In genomic region chr13:79258489-79258888, GRCh38 we compare ENCODE assay signal across 14 cellular contexts.
DNase-seq lines count a peak whose midpoint lies in the region; ATAC-seq and TF ChIP-seq lines count a peak whose summit lies in the region.
"Had no signal": no experiment of that assay in that cellular context is flagged by ENCODE, and none has a peak within 500 bp of the region (broad histone marks: within the 10 kb centered on the region; RNA-seq: fewer than 3 reads in every experiment).

No MANE protein-coding gene starts in this region.

- no peaks in the 10 kb centered on the region for H3K4me1 Mint-ChIP-seq in MCF 10A (ENCODE audit: insufficient read depth, unreplicated experiment)

- DNase-seq in MCF 10A (ENCODE audit: unreplicated experiment) (peak; percentile 20), mammary epithelial cell (no peak), mesendoderm (no peak), activated gamma-delta T cell treated with Interleukin-2 at 50 U/mL for 16 hours (no peak)
- no peak for DNase-seq in activated CD4-positive, alpha-beta T cell treated with anti-CD3 and anti-CD28 coated beads for 4 hours
- DNase-seq: ACHN; IMR-90; islet precursor cell; naive thymus-derived CD4-positive, alpha-beta T cell had no signal

- H3K27me3 ChIP-seq in mammary epithelial cell (ENCODE audit: insufficient read depth, low read length) (no peaks in the 10 kb centered on the region), mesendoderm (ENCODE audit: insufficient read depth, low read length, poor library complexity) (no peaks in the 10 kb centered on the region)

- no peaks in the 10 kb centered on the region for H3K79me1 ChIP-seq in mesendoderm (ENCODE audit: low read length)

- dilution Hi-C loops in mammary epithelial cell (cut with HindIII; ENCODE audit: low sequenced_read_pairs), result no loop called here

- peak overlapping the region; percentile 9 for H3K4ac ChIP-seq in mesendoderm (ENCODE audit: low read depth, low read length)

- no peak overlapping the region for H2BK15ac ChIP-seq in mesendoderm (replicated peaks; ENCODE audit: low read depth)

- H3K27ac ChIP-seq in mammary epithelial cell (ENCODE audit: insufficient read depth, low read depth, low read length) (no peak overlapping the region), mesendoderm (ENCODE audit: low read depth, low read length) (no peak overlapping the region)
- H3K27ac ChIP-seq: SK-N-MC had no signal

- no peak overlapping the region for H3K18ac ChIP-seq in mesendoderm (ENCODE audit: low read length)

- H3K36me3 Mint-ChIP-seq in MCF 10A (ENCODE audit: insufficient read depth, unreplicated experiment), result no peaks in the 10 kb centered on the region
- H3K36me3 Mint-ChIP-seq: naive thymus-derived CD4-positive, alpha-beta T cell had no signal

- in situ Hi-C loops in mammary epithelial cell (cut with MboI; ENCODE audit: low sequenced_read_pairs in 2 of 2), result no loop called here

- no peak overlapping the region for H3K56ac ChIP-seq in mesendoderm (ENCODE audit: low read length)

- H3K4me3 ChIP-seq in mammary epithelial cell (replicated peaks in 1 of 3; ENCODE audit: insufficient read depth in 1 of 3, low read depth in 2 of 3, low read length in 3 of 3) (no peak overlapping the region), mesendoderm (ENCODE audit: low read length) (no peak overlapping the region)
- H3K4me3 ChIP-seq: SK-N-MC, smooth muscle cell had no signal

- H2BK120ac ChIP-seq in mesendoderm (ENCODE audit: low read depth, low read length), result no peak overlapping the region

- no peaks in the 10 kb centered on the region for H3K9me3 Mint-ChIP-seq in MCF 10A (ENCODE audit: unreplicated experiment)

- WGBS in mammary epithelial cell (ENCODE audit: low coverage, missing lambda C conversion rate), result 53% methylated on average over 2 of the region's 3 CpGs
- no CpG with 5 or more reads among the region's 3 CpGs for WGBS in mesendoderm (ENCODE audit: extremely low coverage, insufficient coverage, low lambda C conversion rate)

- H4K5ac ChIP-seq in mesendoderm (ENCODE audit: low read length), result no peak overlapping the region

- H3K23ac ChIP-seq in mesendoderm (ENCODE audit: low read length), result no peak overlapping the region

- no peak overlapping the region for H3K4me3 Mint-ChIP-seq in MCF 10A (ENCODE audit: unreplicated experiment)
- H3K4me3 Mint-ChIP-seq: naive thymus-derived CD4-positive, alpha-beta T cell had no signal

- H3K9me3 ChIP-seq in mammary epithelial cell (replicated peaks; ENCODE audit: insufficient read depth, low read length), result no peaks in the 10 kb centered on the region

- BruUV-seq in MCF 10A (replicated peaks; lab: Mats Ljungman, UMichigan), result no TSS peak
- no TSS peak for BruUV-seq in mammary epithelial cell (replicated peaks; lab: Mats Ljungman, UMichigan)

- H3K36me3 ChIP-seq in mammary epithelial cell (ENCODE audit: insufficient read depth, low read length) (no peaks in the 10 kb centered on the region), mesendoderm (ENCODE audit: control insufficient read depth, insufficient read depth, low read length) (no peaks in the 10 kb centered on the region)

- H2BK5ac ChIP-seq in mesendoderm (ENCODE audit: low read length), result no peak overlapping the region

- H3K27ac Mint-ChIP-seq in MCF 10A (ENCODE audit: low read depth, unreplicated experiment), result no peak overlapping the region
- H3K27ac Mint-ChIP-seq: naive thymus-derived CD4-positive, alpha-beta T cell had no signal

- no peak overlapping the region for H4K8ac ChIP-seq in mesendoderm (ENCODE audit: low read depth, low read length)

- ATAC-seq in HG02588 (IDR thresholded peaks at IDR 0.05; ENCODE audit: unreplicated experiment) (peak; percentile 78), HG03521 (IDR thresholded peaks at IDR 0.05; ENCODE audit: unreplicated experiment) (peak; percentile 82)
- no peak for ATAC-seq in activated CD4-positive, CD25-positive, alpha-beta regulatory T cell treated with anti-CD3 and anti-CD28 coated beads, Interleukin-2, amount 50 U/mL, for 24 hours
- ATAC-seq: naive thymus-derived CD4-positive, alpha-beta T cell had no signal

- no peak overlapping the region for H2AK5ac ChIP-seq in mesendoderm (ENCODE audit: low read length)

- TF ChIP-seq CTCF in MCF 10A (IDR thresholded peaks at IDR 0.05; ENCODE audit: unreplicated experiment), result no peak
- TF ChIP-seq CTCF in mammary epithelial cell (conservative IDR thresholded peaks at IDR 0.05 in 1 of 2, IDR thresholded peaks at IDR 0.05 in 1 of 2; ENCODE audit: extremely low read depth in 1 of 2, insufficient read depth in 1 of 2, low read depth in 1 of 2, low read length in 2 of 2), result no peak

- no peaks in the 10 kb centered on the region for H4K20me1 ChIP-seq in mammary epithelial cell (ENCODE audit: insufficient read depth, low read length)

- H3K9ac ChIP-seq in mammary epithelial cell (ENCODE audit: insufficient read depth, low read length), result no peak overlapping the region
- H3K9ac ChIP-seq in mesendoderm (ENCODE audit: low read length), result no peak overlapping the region

- H2AFZ ChIP-seq in mammary epithelial cell (ENCODE audit: low read depth, low read length), result no peak overlapping the region

- no peaks in the 10 kb centered on the region for H3K27me3 Mint-ChIP-seq in MCF 10A (ENCODE audit: insufficient read depth, unreplicated experiment)

- intact Hi-C loops in MCF 10A (cut with micrococcal nuclease), result no loop called here
- intact Hi-C loops in mammary epithelial cell (cut with micrococcal nuclease), result no loop called here

- no peaks in the 10 kb centered on the region for H3K4me1 ChIP-seq in mammary epithelial cell (ENCODE audit: insufficient read depth, low read length)
- no peaks in the 10 kb centered on the region for H3K4me1 ChIP-seq in mesendoderm (ENCODE audit: control insufficient read depth, low read depth, low read length)

- CTCF ChIA-PET in MCF 10A (lab: Yijun Ruan, JAX) (interaction anchor here (0.6 to 0.7 kb wide), 2 partner anchors 181 to 1110 kb away, joined by 3 to 5 read pairs; no protein-coding TSS in a partner anchor), mammary epithelial cell (lab: Charles Lee; ENCODE audit: low non-redundant PET) (no interaction called here)

- H3K4me2 ChIP-seq in mammary epithelial cell (ENCODE audit: insufficient read depth, low read depth, low read length), result no peak overlapping the region
- H3K4me2 ChIP-seq in mesendoderm (ENCODE audit: low read length), result no peak overlapping the region
- H3K4me2 ChIP-seq: smooth muscle cell had no signal

- POLR2A ChIA-PET in MCF 10A (lab: Yijun Ruan, JAX), result no interaction called here

- H3K79me2 ChIP-seq in mammary epithelial cell (ENCODE audit: insufficient read depth, low read length) (no peaks in the 10 kb centered on the region), mesendoderm (ENCODE audit: control insufficient read depth, insufficient read depth, low read length) (no peaks in the 10 kb centered on the region)

Comparison
In these comparisons a context has a peak if more than half of its experiments do, and no peak if none do; other contexts are left out.
1. ATAC-seq: peak in HG02588 (single experiment) and HG03521 (single experiment); none in activated CD4-positive, CD25-positive, alpha-beta regulatory T cell treated with anti-CD3 and anti-CD28 coated beads, Interleukin-2, amount 50 U/mL, for 24 hours (0 of 2).